Comparison of ENCODE assay signal across 28 cellular contexts in the genomic region with DNA sequence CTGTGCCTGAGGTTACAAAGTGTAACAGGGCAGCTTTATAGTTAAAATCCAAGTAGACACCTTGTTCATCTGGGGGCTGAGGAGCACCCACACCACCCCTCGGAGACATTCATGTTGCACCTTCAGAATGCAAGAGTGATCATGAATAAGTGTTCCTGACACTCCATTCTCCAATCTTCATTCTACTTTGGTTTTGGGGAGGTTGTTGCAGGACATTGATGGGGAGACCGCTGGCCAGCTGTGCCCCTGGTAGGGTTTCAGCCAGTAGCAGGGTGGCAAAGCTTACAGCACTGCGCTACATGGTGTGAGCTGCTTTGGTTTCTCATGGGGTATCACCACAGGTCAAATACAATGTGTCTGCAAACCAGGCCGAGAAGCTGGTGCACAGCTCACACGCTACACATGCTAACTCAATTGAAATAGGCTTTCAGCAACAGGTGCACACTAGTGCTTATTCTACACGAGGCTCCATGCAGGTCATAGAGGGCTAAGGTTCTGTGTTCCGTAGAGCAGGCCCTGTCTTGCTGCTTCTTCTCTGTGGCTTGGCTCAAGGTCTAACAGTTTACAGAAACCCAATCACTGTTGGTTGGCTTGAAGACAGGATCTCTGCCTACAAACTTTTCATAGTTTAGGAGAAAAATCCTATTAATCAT.
DNase-seq lines count a peak whose midpoint lies in the region; TF ChIP-seq lines count a peak whose summit lies in the region.
"Had no signal": no experiment of that assay in that cellular context is flagged by ENCODE, and none has a peak within 500 bp of the region (broad histone marks: within the 10 kb centered on the region; RNA-seq: fewer than 3 reads in every experiment).

No MANE protein-coding gene starts in this region.

- no peaks in the 10 kb centered on the region for H3K9me3 ChIP-seq in HEK293 (ENCODE audit: control insufficient read depth, insufficient read depth, low read depth, low read length)
- H3K9me3 ChIP-seq in ascending aorta, result no peaks in the 10 kb centered on the region
- H3K9me3 ChIP-seq in spleen, result no peaks in the 10 kb centered on the region

- POLR2A ChIA-PET in HEK293 (lab: Yijun Ruan, JAX), result no interaction called here

- 83 to 94% (median 93%) methylated on average over 7 of the region's 7 CpGs for WGBS in spleen, 5 donors

- H3K36me3 ChIP-seq in HEK293 (ENCODE audit: control insufficient read depth in 2 of 2, insufficient read depth in 1 of 2, low read length in 2 of 2) (no peaks in the 10 kb centered on the region), ascending aorta (no peaks in the 10 kb centered on the region), spleen (no peaks in the 10 kb centered on the region)
- H3K36me3 ChIP-seq: brain microvascular endothelial cell had no signal

- in situ Hi-C loops in GM13976 (cut with MboI; ENCODE audit: low sequenced_read_pairs, unreplicated experiment), result no loop called here

- H3K4me1 ChIP-seq in HEK293 (ENCODE audit: control insufficient read depth, insufficient read depth, low read length), result 0 out of 2 replicates have a peak, but pooled peaks cover 5% of the 10 kb centered on the region
- H3K4me1 ChIP-seq in ascending aorta, result peaks cover 6 to 41% of the 10 kb centered on the region in 2 donors
- H3K4me1 ChIP-seq in spleen, result peaks cover 0 to 17% (median 8%) of the 10 kb centered on the region in 6 donors

- no peak for TF ChIP-seq POLR2A in spleen (IDR thresholded peaks at IDR 0.05)

- H3K27ac ChIP-seq in HEK293 (ENCODE audit: extremely low read depth, low read depth, low read length), result no peak overlapping the region; the same call in 1 of the 2 replicates
- peak overlapping the region; percentile 65 to 68 for H3K27ac ChIP-seq in ascending aorta
- no peak overlapping the region for H3K27ac ChIP-seq in spleen
- H3K27ac ChIP-seq: brain microvascular endothelial cell, HL-60, VCaP had no signal

- no peaks in the 10 kb centered on the region for H3K27me3 ChIP-seq in ascending aorta
- H3K27me3 ChIP-seq in spleen (replicated peaks in 1 of 7), result peaks cover 0 to 21% (median 0%) of the 10 kb centered on the region in 7 donors
- H3K27me3 ChIP-seq: brain microvascular endothelial cell had no signal

- H3K4me3 ChIP-seq in HEK293 (ENCODE audit: low read depth, low read length), result no peak overlapping the region
- H3K4me3 ChIP-seq in ascending aorta, result no peak overlapping the region
- H3K4me3 ChIP-seq in spleen, result no peak overlapping the region
- H3K4me3 ChIP-seq: GM23338 had no signal

- no peak for TF ChIP-seq CTCF in HEK293 (tag by site-specific recombination; IDR thresholded peaks at IDR 0.05)
- no peak for TF ChIP-seq CTCF in ascending aorta (IDR thresholded peaks at IDR 0.05)
- TF ChIP-seq CTCF in spleen (IDR thresholded peaks at IDR 0.05 in 8 of 11, conservative IDR thresholded peaks at IDR 0.05 in 3 of 11), result no peak
- no peak for TF ChIP-seq CTCF in GM13976 (IDR thresholded peaks at IDR 0.05; ENCODE audit: borderline replicate concordance, control extremely low read depth, extremely low read depth, insufficient read depth, missing control alignments)

- intact Hi-C loops in ascending aorta (cut with DNase I), result loop anchor here (5.0 to 10.0 kb wide), 4 partner anchors 101 to 341 kb away; no protein-coding TSS in a partner anchor
- intact Hi-C loops in spleen (cut with DNase I; ENCODE audit: low total_unique reads), result no loop called here

- CTCF ChIA-PET in HEK293 (lab: Yijun Ruan, JAX), result no interaction called here

- peak in 1 of 2 donors; percentile 63 for DNase-seq in ascending aorta (ENCODE audit: low spot score in 2 of 2)
- peak; percentile 24 for DNase-seq in islet precursor cell
- DNase-seq in spleen, result peak; percentile 31
- no peak for DNase-seq in GM13976 (ENCODE audit: low spot score)
- no peak for DNase-seq in occipital lobe (lab: John Stamatoyannopoulos, UW)
- no peak for DNase-seq in AG20443 (ENCODE audit: low spot score)
- DNase-seq: activated CD4-positive, alpha-beta T cell treated with anti-CD3 and anti-CD28 coated beads for 48 hours; activated gamma-delta T cell treated with Interleukin-2 at 50 U/mL for 16 hours; activated T-cell treated with anti-CD3 and anti-CD28 coated beads, Interleukin-2, amount 50 U/mL, for 24 hours; DMS79; effector CD8-positive, alpha-beta T cell; GDM1; hippocampal formation; left colon; naive thymus-derived CD8-positive, alpha-beta T cell; NCI-H1048; NCI-H187 treated with DMSO at 0.1 percent for 48 hours; NCI-H2171 treated with DMSO at 0.1 percent for 48 hours; NCI-H510A treated with DMSO at 0.1 percent for 48 hours; retina; SIG-M5; stimulated activated CD4-positive, alpha-beta T cell treated with anti-CD3 and anti-CD28 coated beads, Interleukin-4, amount 100 ng/mL, for 1 hour; T-helper 9 cell had no signal

TF ChIP-seq in HEK293, 187 proteins besides CTCF, POLR2A, EP300 and RAD21:
- no peak for TF ChIP-seq ZNF473 (tag by site-specific recombination; IDR thresholded peaks at IDR 0.05)
- TF ChIP-seq ZBTB17 (tag by site-specific recombination; IDR thresholded peaks at IDR 0.05), result no peak
- TF ChIP-seq ZNF830 (tag by site-specific recombination; IDR thresholded peaks at IDR 0.05; ENCODE audit: low read depth), result no peak
- TF ChIP-seq ZNF324 (tag by site-specific recombination; IDR thresholded peaks at IDR 0.05), result no peak
- peak; percentile 73 for TF ChIP-seq SCRT2 (tag by site-specific recombination; IDR thresholded peaks at IDR 0.05)

Comparison
In these comparisons a context has a peak if more than half of its experiments do, and no peak if none do; other contexts are left out.
1. H3K27ac ChIP-seq: peak in ascending aorta (2 of 2); none in HEK293 (single experiment) and spleen (0 of 8).
2. DNase-seq: peak in islet precursor cell (single experiment) and spleen (single experiment); none in GM13976 (single experiment), occipital lobe (single experiment) and AG20443 (single experiment).